Comparison of ENCODE assay signal across 28 cellular contexts in the genomic region with DNA sequence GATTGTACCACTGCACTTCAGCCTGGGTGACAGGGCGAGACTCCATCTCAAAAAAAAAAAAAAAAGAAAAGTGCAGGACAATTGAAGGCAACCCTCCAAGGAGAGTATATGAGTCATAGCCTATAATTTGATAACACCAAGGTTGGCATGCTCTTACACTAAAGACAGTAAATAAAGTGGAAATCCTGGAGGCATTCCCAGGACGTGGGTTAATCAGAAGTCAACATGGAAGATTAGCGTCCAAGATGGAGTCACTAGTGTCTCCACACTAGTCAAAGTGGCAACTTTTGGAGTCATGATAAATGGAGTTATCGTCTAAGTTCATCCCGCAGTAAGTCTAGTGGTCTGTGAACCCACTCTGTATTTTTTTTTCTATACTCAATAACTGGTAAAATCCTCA. TPM values are rescaled to one million over a fixed set of nuclear protein-coding genes. Genes with fewer than 3 reads are reported as not detected.
DNase-seq lines count a peak whose midpoint lies in the region; ATAC-seq, FAIRE-seq and TF ChIP-seq lines count a peak whose summit lies in the region.
"Had no signal": no experiment of that assay in that cellular context is flagged by ENCODE, and none has a peak within 500 bp of the region (broad histone marks: within the 10 kb centered on the region; RNA-seq: fewer than 3 reads in every experiment).

No MANE protein-coding gene starts in this region.

- peaks cover 5% of the 10 kb centered on the region; the same call in 2 of the 3 replicates for H3K4me1 ChIP-seq in A549
- peaks cover 15% of the 10 kb centered on the region for H3K4me1 ChIP-seq in HepG2 (ENCODE audit: insufficient read depth, low read length)
- H3K4me1 ChIP-seq: right atrium auricular region had no signal

- no peak overlapping the region for H3K4me3 ChIP-seq in A549
- H3K4me3 ChIP-seq in LNCaP clone FGC (ENCODE audit: low read depth, low read length): no peak overlapping the region
- no peak overlapping the region for H3K4me3 ChIP-seq in HepG2 (replicated peaks in 1 of 3; ENCODE audit: insufficient read depth in 1 of 3, low read depth in 2 of 3, low read length in 3 of 3)
- H3K4me3 ChIP-seq: BLaER1 treated with 17β-estradiol and CSF1 and Interleukin-3, amounts not matched to agents 10 nM and 100 nM; coronary artery; right atrium auricular region had no signal

- WGBS in A549 (ENCODE audit: missing lambda C conversion rate): 50% methylated on average over 5 of the region's 5 CpGs
- 70% methylated on average over 5 of the region's 5 CpGs for WGBS in HepG2 (ENCODE audit: low lambda C conversion rate)

- H3K36me3 ChIP-seq in HepG2 (replicated peaks in 1 of 2; ENCODE audit: control insufficient read depth in 1 of 2, insufficient read depth in 2 of 2, low read length in 2 of 2): no peaks in the 10 kb centered on the region
- H3K36me3 ChIP-seq: BLaER1 treated with 17β-estradiol and CSF1 and Interleukin-3, amounts not matched to agents 10 nM and 100 nM; right atrium auricular region had no signal

- no TSS peak for BruUV-seq in HepG2 (replicated peaks; lab: Mats Ljungman, UMichigan)

- TF ChIP-seq EP300 in A549 (IDR thresholded peaks at IDR 0.05): no peak
- TF ChIP-seq EP300 in HepG2 (IDR thresholded peaks at IDR 0.05; ENCODE audit: low read depth in 2 of 2, low read length in 2 of 2): no peak
- no peak for TF ChIP-seq EP300 in HepG2 (CRISPR knock-in tag; IDR thresholded peaks at IDR 0.05; ENCODE audit: borderline replicate concordance)

- H3K79me2 ChIP-seq in HepG2 (ENCODE audit: insufficient read depth, low read length): no peaks in the 10 kb centered on the region

- H3K4me2 ChIP-seq in A549 (no peak overlapping the region), HepG2 (ENCODE audit: low read depth, low read length) (no peak overlapping the region)
- H3K4me2 ChIP-seq: BLaER1 treated with 17β-estradiol and CSF1 and Interleukin-3, amounts not matched to agents 10 nM and 100 nM had no signal

- H3K27me3 ChIP-seq in HepG2 (ENCODE audit: control insufficient read depth in 1 of 2, insufficient read depth in 2 of 2, low read length in 2 of 2): no peaks in the 10 kb centered on the region
- H3K27me3 ChIP-seq: BLaER1 treated with 17β-estradiol and CSF1 and Interleukin-3, amounts not matched to agents 10 nM and 100 nM; right atrium auricular region had no signal

- H2AFZ ChIP-seq in HepG2 (ENCODE audit: low read length): no peak overlapping the region

- H3K9ac ChIP-seq in HepG2 (ENCODE audit: insufficient read depth, low read depth, low read length): no peak overlapping the region
- H3K9ac ChIP-seq: BLaER1 treated with 17β-estradiol and CSF1 and Interleukin-3, amounts not matched to agents 10 nM and 100 nM had no signal

- intact Hi-C loops in Right ventricle myocardium superior (cut with DNase I) (no loop called here), HepG2 (cut with micrococcal nuclease; ENCODE audit: unreplicated experiment) (no loop called here)

- FAIRE-seq in A549 (lab: Jason Lieb, UNC) (no peak), HepG2 (lab: Jason Lieb, UNC) (no peak)
- FAIRE-seq: keratinocyte had no signal

- TF ChIP-seq POLR2A in A549 (IDR thresholded peaks at IDR 0.05; ENCODE audit: low read length) (no peak), HepG2 (IDR thresholded peaks at IDR 0.05; ENCODE audit: insufficient read depth in 1 of 2, low read depth in 2 of 2, low read length in 2 of 2) (no peak)

- POLR2A ChIA-PET in A549 (lab: Yijun Ruan, JAX) (no interaction called here), HepG2 (lab: Yijun Ruan, JAX) (no interaction called here)

- DNase-seq in A549 (ENCODE audit: low read depth in 1 of 2, low spot score in 1 of 2) (peak in 1 of 2 experiments; percentile 34), LNCaP clone FGC (ENCODE audit: low read depth) (peak; percentile 56), astrocyte of the hippocampus (ENCODE audit: low read depth, low spot score) (peak; percentile 51), iris pigment epithelial cell (ENCODE audit: low read depth) (peak; percentile 24), Right ventricle myocardium superior (no peak), COLO829 (ENCODE audit: low spot score) (no peak), HepG2 (ENCODE audit: low spot score) (no peak)
- DNase-seq: activated CD4-positive, CD25-positive, alpha-beta regulatory T cell treated with anti-CD3 and anti-CD28 coated beads, Interleukin-2, amount 50 U/mL, for 72 hours; activated naive CD4-positive, alpha-beta T cell treated with anti-CD3 and anti-CD28 coated beads, Interleukin-2, amount 50 U/mL, for 16 hours; activated T-cell treated with anti-CD3 and anti-CD28 coated beads, Interleukin-2, amount 50 U/mL, for 4 hours; foreskin melanocyte; GF-D8; GOT3; hippocampal formation; KG1; naive B cell; NCI-H1092 treated with DMSO at 0.1 percent for 48 hours; NCI-H2081 treated with DMSO at 0.1 percent for 48 hours; NCI-H510A treated with DMSO at 0.1 percent for 48 hours; NK-92 treated with Interleukin-12 subunit alpha and Interleukin-12 subunit beta, amount 100 ng/mL, for 24 hours; occipital lobe; RPMI8226; substantia nigra had no signal

- H4K20me1 ChIP-seq in HepG2 (ENCODE audit: insufficient read depth, low read length): no peaks in the 10 kb centered on the region
- H4K20me1 ChIP-seq: BLaER1 treated with 17β-estradiol and CSF1 and Interleukin-3, amounts not matched to agents 10 nM and 100 nM had no signal

- CTCF ChIA-PET in A549 (lab: Yijun Ruan, JAX) (no interaction called here), HepG2 (lab: Yijun Ruan, JAX; ENCODE audit: low intra/inter-chr PET ratio, low total read pairs) (no interaction called here)

- H3K27ac ChIP-seq in A549: no peak overlapping the region
- H3K27ac ChIP-seq in HepG2 (ENCODE audit: extremely low read length, insufficient read depth, low read length): no peak overlapping the region
- H3K27ac ChIP-seq: BLaER1 treated with 17β-estradiol and CSF1 and Interleukin-3, amounts not matched to agents 10 nM and 100 nM; coronary artery; right atrium auricular region had no signal

- H3K9me3 ChIP-seq in A549 (no peaks in the 10 kb centered on the region), HepG2 (ENCODE audit: low read length) (no peaks in the 10 kb centered on the region)
- H3K9me3 ChIP-seq: BLaER1 treated with 17β-estradiol and CSF1 and Interleukin-3, amounts not matched to agents 10 nM and 100 nM; right atrium auricular region had no signal

- peak in 1 of 2 experiments; percentile 62; a peak in 3 of 6 replicates for ATAC-seq in A549
- ATAC-seq in Right ventricle myocardium superior (ENCODE audit: poor library complexity): no peak
- no peak for ATAC-seq in HepG2
- no peak for ATAC-seq in GM19395 (IDR thresholded peaks at IDR 0.05; ENCODE audit: unreplicated experiment)
- ATAC-seq: activated T-cell treated with anti-CD3 and anti-CD28 coated beads, Interleukin-2, amount 50 U/mL, for 4 hours had no signal

- in situ Hi-C loops in HepG2 (cut with HindIII; ENCODE audit: extremely low pct_ligation_motif_present, low pct_unique_long_range_greater_than_20kb): loop anchor here (25.0 kb wide), 2 partner anchors 568 to 668 kb away; no protein-coding TSS in a partner anchor

- TF ChIP-seq CTCF in A549 (IDR thresholded peaks at IDR 0.05) (no peak), LNCaP clone FGC (IDR thresholded peaks at IDR 0.05; ENCODE audit: control insufficient read depth, extremely low read depth, insufficient read depth) (no peak), HepG2 (CRISPR knock-in tag; IDR thresholded peaks at IDR 0.05) (no peak)

- no peak for TF ChIP-seq RAD21 in A549 (conservative IDR thresholded peaks at IDR 0.05 in 1 of 2, IDR thresholded peaks at IDR 0.05 in 1 of 2)
- TF ChIP-seq RAD21 in HepG2 (CRISPR knock-in tag; IDR thresholded peaks at IDR 0.05): no peak

RNA-seq across cellular contexts. Expression of gene UGGT1, which starts 21.2 kb away (rescaled TPM):
- polyA plus RNA-seq in A549 (2011; rRNA removed): 52.2 and 56.4 TPM in 2 replicates
- 9.5 and 11.6 TPM in 2 replicates for polyA plus RNA-seq in A549 (2012; cell fraction: cytosol; rRNA removed)
- polyA plus RNA-seq in A549 (2012; cell fraction: nucleus; rRNA removed): 18.5 and 20.9 TPM in 2 replicates
- polyA plus RNA-seq in A549 (2017; fragmentation: RNase III; extraction: RNeasy Plus Mini Kit Qiagen cat#74134 plus additional on column Dnase treatment): 22.4 to 26.5 TPM (median 24.2 TPM) in 3 replicates
- polyA minus RNA-seq in A549 (2011; rRNA and poly(A)+ RNA removed): 40.8 and 41.4 TPM in 2 replicates
- 21.8 TPM for total RNA-seq in Right ventricle myocardium superior
- total RNA-seq in HepG2 (2016; rRNA removed; fragmentation: Illumina TruSeq; extraction: Trizol): 56.4 and 83.2 TPM in 2 replicates
- total RNA-seq in HepG2 (2016; cell fraction: cytosol; rRNA removed; fragmentation: Illumina TruSeq; extraction: Trizol; ENCODE audit: low read depth): 10.2 and 10.6 TPM in 2 replicates
- total RNA-seq in HepG2 (2016; cell fraction: insoluble cytoplasmic fraction; rRNA removed; fragmentation: Illumina TruSeq; extraction: Trizol): 53.9 and 81.0 TPM in 2 replicates
- 15.1 and 16.2 TPM in 2 replicates for total RNA-seq in HepG2 (2016; cell fraction: membrane; rRNA removed; fragmentation: Illumina TruSeq; extraction: Trizol)
- total RNA-seq in HepG2 (2016; cell fraction: nucleus; rRNA removed; fragmentation: Illumina TruSeq; extraction: Trizol): 99.0 and 108 TPM in 2 replicates
- polyA plus RNA-seq in HepG2 (2011; rRNA removed): 26.7 and 35.8 TPM in 2 replicates
- polyA plus RNA-seq in HepG2 (2011; cell fraction: cytosol; rRNA removed): 23.2 and 25.7 TPM in 2 replicates
- 23.0 and 23.4 TPM in 2 replicates for polyA plus RNA-seq in HepG2 (2011; cell fraction: nucleus; rRNA removed)
- 32.1 and 43.1 TPM in 2 replicates for polyA plus RNA-seq in HepG2 (2012)
- 2.6 and 3.3 TPM in 2 replicates for polyA plus RNA-seq in HepG2 (2016; cell fraction: cytosol; fragmentation: Illumina TruSeq; extraction: Trizol; ENCODE audit: low read depth)
- 25.9 and 30.7 TPM in 2 replicates for polyA plus RNA-seq in HepG2 (2016; cell fraction: insoluble cytoplasmic fraction; fragmentation: Illumina TruSeq; extraction: Trizol; ENCODE audit: low read depth)
- polyA plus RNA-seq in HepG2 (2016; cell fraction: membrane; fragmentation: Illumina TruSeq; extraction: Trizol; ENCODE audit: low read depth): 4.8 and 6.9 TPM in 2 replicates
- polyA plus RNA-seq in HepG2 (2016; cell fraction: nucleus; fragmentation: Illumina TruSeq; extraction: Trizol; ENCODE audit: insufficient read depth, low read depth): 80.4 and 80.6 TPM in 2 replicates
- polyA minus RNA-seq in HepG2 (2011; rRNA and poly(A)+ RNA removed; ENCODE audit: low replicate concordance): 24.8 and 73.9 TPM in 2 replicates
- polyA minus RNA-seq in HepG2 (2011; cell fraction: cytosol; rRNA and poly(A)+ RNA removed): 59.4 and 63.1 TPM in 2 replicates
- polyA minus RNA-seq in HepG2 (2011; cell fraction: nucleus; rRNA and poly(A)+ RNA removed): 73.8 and 83.4 TPM in 2 replicates

RNA-seq across cellular contexts. Expression of gene SAP130, which starts 41.9 kb away (rescaled TPM):
- polyA plus RNA-seq in A549 (2011; rRNA removed) (15.1 and 17.7 TPM in 2 replicates), A549 (2017; fragmentation: RNase III; extraction: RNeasy Plus Mini Kit Qiagen cat#74134 plus additional on column Dnase treatment) (12.3 to 14.0 TPM (median 13.9 TPM) in 3 replicates), HepG2 (2011; rRNA removed) (16.3 and 18.6 TPM in 2 replicates)
- polyA plus RNA-seq in A549 (2012; cell fraction: cytosol; rRNA removed): 15.0 and 19.6 TPM in 2 replicates
- 18.8 and 23.6 TPM in 2 replicates for polyA plus RNA-seq in A549 (2012; cell fraction: nucleus; rRNA removed)
- polyA minus RNA-seq in A549 (2011; rRNA and poly(A)+ RNA removed): 26.7 and 35.7 TPM in 2 replicates
- total RNA-seq in Right ventricle myocardium superior (13.0 TPM), HepG2 (2016; rRNA removed; fragmentation: Illumina TruSeq; extraction: Trizol) (11.1 and 14.5 TPM in 2 replicates)
- total RNA-seq in HepG2 (2016; cell fraction: cytosol; rRNA removed; fragmentation: Illumina TruSeq; extraction: Trizol; ENCODE audit: low read depth): 4.8 and 5.0 TPM in 2 replicates
- 9.6 and 12.8 TPM in 2 replicates for total RNA-seq in HepG2 (2016; cell fraction: insoluble cytoplasmic fraction; rRNA removed; fragmentation: Illumina TruSeq; extraction: Trizol)
- total RNA-seq in HepG2 (2016; cell fraction: membrane; rRNA removed; fragmentation: Illumina TruSeq; extraction: Trizol): 9.9 and 10.8 TPM in 2 replicates
- 9.9 and 12.6 TPM in 2 replicates for total RNA-seq in HepG2 (2016; cell fraction: nucleus; rRNA removed; fragmentation: Illumina TruSeq; extraction: Trizol)
- 5.3 and 5.8 TPM in 2 replicates for polyA plus RNA-seq in HepG2 (2011; cell fraction: cytosol; rRNA removed)
- 20.4 and 27.2 TPM in 2 replicates for polyA plus RNA-seq in HepG2 (2011; cell fraction: nucleus; rRNA removed)
- 14.8 and 16.7 TPM in 2 replicates for polyA plus RNA-seq in HepG2 (2012)
- polyA plus RNA-seq in HepG2 (2016; cell fraction: cytosol; fragmentation: Illumina TruSeq; extraction: Trizol; ENCODE audit: low read depth): 2.2 and 2.7 TPM in 2 replicates
- 22.5 and 29.3 TPM in 2 replicates for polyA plus RNA-seq in HepG2 (2016; cell fraction: insoluble cytoplasmic fraction; fragmentation: Illumina TruSeq; extraction: Trizol; ENCODE audit: low read depth)
- polyA plus RNA-seq in HepG2 (2016; cell fraction: membrane; fragmentation: Illumina TruSeq; extraction: Trizol; ENCODE audit: low read depth): 7.3 and 8.9 TPM in 2 replicates
- 20.0 and 21.0 TPM in 2 replicates for polyA plus RNA-seq in HepG2 (2016; cell fraction: nucleus; fragmentation: Illumina TruSeq; extraction: Trizol; ENCODE audit: insufficient read depth, low read depth)
- 28.1 and 54.4 TPM in 2 replicates for polyA minus RNA-seq in HepG2 (2011; rRNA and poly(A)+ RNA removed; ENCODE audit: low replicate concordance)
- polyA minus RNA-seq in HepG2 (2011; cell fraction: cytosol; rRNA and poly(A)+ RNA removed): 11.8 and 13.8 TPM in 2 replicates
- 16.5 and 19.1 TPM in 2 replicates for polyA minus RNA-seq in HepG2 (2011; cell fraction: nucleus; rRNA and poly(A)+ RNA removed)

Comparison
In these comparisons a context has a peak if more than half of its experiments do, and no peak if none do; other contexts are left out.
1. DNase-seq: peak in LNCaP clone FGC (single experiment), astrocyte of the hippocampus (single experiment) and iris pigment epithelial cell (single experiment); none in Right ventricle myocardium superior (single experiment), COLO829 (single experiment) and HepG2 (single experiment).
2. Of the 38 proteins assayed by ChIP-seq in both HepG2 and A549: peak only in HepG2: none; only in A549: ZSCAN20; in both: none; in neither: 37.